ENCODE assay signal across 25 cellular contexts in the genomic region with DNA sequence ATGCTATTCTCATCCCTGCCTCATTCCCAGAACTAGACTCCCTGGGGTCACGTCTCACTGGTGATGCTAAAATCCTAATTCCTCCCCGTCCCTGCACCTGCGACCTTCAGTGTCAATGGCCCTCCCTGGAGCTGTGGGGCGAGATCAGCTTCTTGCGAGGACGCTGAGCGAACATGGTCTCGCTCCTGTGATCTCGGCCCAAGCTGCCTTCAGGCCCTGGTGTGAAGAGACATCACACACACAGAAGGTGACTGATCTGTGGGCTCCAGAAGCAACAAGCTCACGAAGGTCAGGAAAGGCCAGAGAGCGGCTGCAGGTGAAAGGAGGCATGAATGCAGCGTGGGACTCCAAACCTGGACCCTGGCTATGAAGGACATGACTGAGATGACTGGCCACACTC.
"Had no signal": no experiment of that assay in that cellular context is flagged by ENCODE, and none has a peak within 500 bp of the region (broad histone marks: within the 10 kb centered on the region; RNA-seq: fewer than 3 reads in every experiment).

No MANE protein-coding gene starts in this region.

- ATAC-seq: activated CD4-positive, CD25-positive, alpha-beta regulatory T cell treated with anti-CD3 and anti-CD28 coated beads, Interleukin-2, amount 50 U/mL, for 24 hours; activated CD8-positive, alpha-beta T cell treated with anti-CD3 and anti-CD28 coated beads for 36 hours; activated naive CD8-positive, alpha-beta T cell treated with anti-CD3 and anti-CD28 coated beads, Interleukin-2, amount 50 U/mL, for 24 hours; activated T-cell treated with anti-CD3 and anti-CD28 coated beads, Interleukin-2, amount 50 U/mL, for 4 hours; body of pancreas; esophagus mucosa; T-helper 17 cell had no signal

- H3K27me3 ChIP-seq: adrenal gland, body of pancreas, colonic mucosa had no signal

- H3K9me3 ChIP-seq: adrenal gland, body of pancreas, colonic mucosa had no signal

- H3K4me1 ChIP-seq: adrenal gland, body of pancreas, colonic mucosa had no signal

- H3K27ac ChIP-seq: adrenal gland, body of pancreas, colonic mucosa, dorsolateral prefrontal cortex, WERI-Rb-1 had no signal

- H3K4me3 ChIP-seq: adrenal gland, body of pancreas, colonic mucosa, dorsolateral prefrontal cortex had no signal

- DNase-seq: activated B cell treated with CpG ODN at 0.5 μM for 24 hours; activated CD4-positive, alpha-beta T cell treated with anti-CD3 and anti-CD28 coated beads for 48 hours; activated CD4-positive, alpha-beta T cell treated with anti-CD3 and anti-CD28 coated beads, Interleukin-2, amount 50 U/mL, for 1 hour; activated CD4-positive, alpha-beta T cell treated with anti-CD3 and anti-CD28 coated beads, Interleukin-2, amount 50 U/mL, for 48 hours; activated CD8-positive, alpha-beta memory T cell treated with anti-CD3 and anti-CD28 coated beads for 24 hours; activated CD8-positive, alpha-beta T cell treated with anti-CD3 and anti-CD28 coated beads for 36 hours; activated effector memory CD4-positive, alpha-beta T cell treated with anti-CD3 and anti-CD28 coated beads, Interleukin-2, amount 50 U/mL, for 16 hours; activated naive CD4-positive, alpha-beta T cell treated with anti-CD3 and anti-CD28 coated beads for 36 hours; activated naive CD8-positive, alpha-beta T cell treated with anti-CD3 and anti-CD28 coated beads for 36 hours; activated naive CD8-positive, alpha-beta T cell treated with anti-CD3 and anti-CD28 coated beads, Interleukin-2, amount 50 U/mL, for 24 hours; activated T-cell treated with anti-CD3 and anti-CD28 coated beads, Interleukin-2, amount 50 U/mL, for 4 hours; adrenal gland; body of pancreas; caudate nucleus; colonic mucosa; effector memory CD4-positive, alpha-beta T cell; endodermal cell; foreskin fibroblast; T-helper 1 cell; T-helper 17 cell; T1000; WERI-Rb-1 had no signal

- H3K36me3 ChIP-seq: adrenal gland, colonic mucosa, WERI-Rb-1 had no signal
